Comparison of ENCODE assay signal across 7 cellular contexts in the genomic region with DNA sequence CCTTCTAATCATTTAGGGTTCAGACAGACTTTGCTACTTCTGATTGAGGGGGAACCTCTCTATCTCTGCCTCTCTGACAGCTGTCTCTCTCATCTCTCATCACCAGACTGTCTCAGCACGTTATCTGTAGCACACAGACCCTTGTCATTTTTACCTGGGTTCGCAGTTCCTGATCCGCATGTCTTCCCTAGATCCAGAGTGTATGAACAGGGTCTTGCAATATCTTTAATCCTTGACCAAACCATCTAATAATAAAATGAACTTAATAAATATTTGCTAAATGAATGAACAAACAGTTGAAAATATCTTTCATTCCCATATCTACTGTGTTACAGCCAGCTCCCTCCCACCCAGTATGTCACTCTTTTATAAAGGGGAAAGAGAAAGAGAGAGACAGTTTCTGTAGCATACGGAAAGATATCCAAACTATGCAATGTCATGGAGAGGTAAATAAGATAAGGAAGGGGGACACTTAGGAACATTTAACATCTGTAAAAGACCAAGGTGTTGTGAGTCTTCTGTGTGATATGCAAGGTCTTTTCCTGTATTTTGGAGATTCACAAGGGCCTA.
"Had no signal": no experiment of that assay in that cellular context is flagged by ENCODE, and none has a peak within 500 bp of the region (broad histone marks: within the 10 kb centered on the region; RNA-seq: fewer than 3 reads in every experiment).

No MANE protein-coding gene starts in this region.

- ATAC-seq: GM23338 had no signal

- H3K27ac Mint-ChIP-seq: GM23338, H9 had no signal

- H3K4me3 ChIP-seq: GM23338 had no signal

- H3K4me2 ChIP-seq: GM23338 had no signal

- H3K9me3 Mint-ChIP-seq: GM23338, H9 had no signal

- DNase-seq: H9, HCEC 1CT, IMR-90 had no signal

- H3K4me3 Mint-ChIP-seq: GM23338, H9 had no signal

- FAIRE-seq: H1, H54, HTR-8/SVneo had no signal
